In the genomic region with DNA sequence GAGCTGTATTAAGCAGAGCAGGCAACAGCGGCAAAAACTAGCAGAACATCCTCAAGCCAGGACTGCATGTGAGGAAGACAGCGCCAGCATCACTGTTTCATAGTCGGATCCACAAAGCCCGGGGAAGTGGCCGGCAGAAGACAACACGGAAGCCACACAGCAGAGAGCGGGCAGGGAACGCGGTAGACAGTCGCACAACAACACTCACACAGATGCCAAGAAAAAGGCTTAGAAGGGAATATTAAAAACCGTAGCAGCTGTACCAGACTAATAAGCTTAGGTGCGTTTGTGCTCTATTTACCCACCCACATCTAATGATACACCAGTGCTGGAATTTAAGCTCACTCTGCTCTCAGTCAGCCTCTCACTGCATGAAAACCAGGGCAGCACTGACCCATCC, we compare ENCODE assay signal across 10 cellular contexts. TPM values are rescaled to one million over a fixed set of nuclear protein-coding genes. Genes with fewer than 3 reads are reported as not detected.
DNase-seq lines count a peak whose midpoint lies in the region; ATAC-seq and TF ChIP-seq lines count a peak whose summit lies in the region.
"Had no signal": no experiment of that assay in that cellular context is flagged by ENCODE, and none has a peak within 500 bp of the region (broad histone marks: within the 10 kb centered on the region; RNA-seq: fewer than 3 reads in every experiment).

No MANE protein-coding gene starts in this region.

- CTCF ChIA-PET in mammary epithelial cell (lab: Charles Lee; ENCODE audit: low non-redundant PET), result no interaction called here

- ATAC-seq in HG02981 (IDR thresholded peaks at IDR 0.05; ENCODE audit: unreplicated experiment) (no peak), body of pancreas (no peak)

- no TSS peak for BruUV-seq in mammary epithelial cell (replicated peaks; lab: Mats Ljungman, UMichigan)

- no peak overlapping the region for H3K4me3 ChIP-seq in mammary epithelial cell (replicated peaks in 1 of 3; ENCODE audit: insufficient read depth in 1 of 3, low read depth in 2 of 3, low read length in 3 of 3)
- peak overlapping the region; percentile 26 to 46 for H3K4me3 ChIP-seq in vagina
- H3K4me3 ChIP-seq in body of pancreas, result no peak overlapping the region

- H3K27me3 ChIP-seq in mammary epithelial cell (ENCODE audit: insufficient read depth, low read length) (peaks cover 4% of the 10 kb centered on the region), vagina (no peaks in the 10 kb centered on the region), body of pancreas (no peaks in the 10 kb centered on the region)

- dilution Hi-C loops in mammary epithelial cell (cut with HindIII; ENCODE audit: low sequenced_read_pairs), result loop anchor here (5.0 kb wide), 1 partner anchor 85 kb away; no protein-coding TSS in a partner anchor

- peak overlapping the region; percentile 27 for H2AFZ ChIP-seq in mammary epithelial cell (ENCODE audit: low read depth, low read length)

- no peak overlapping the region for H3K9ac ChIP-seq in mammary epithelial cell (ENCODE audit: insufficient read depth, low read length)

- H3K79me2 ChIP-seq in mammary epithelial cell (ENCODE audit: insufficient read depth, low read length), result no peaks in the 10 kb centered on the region

- DNase-seq in stimulated activated CD4-positive, alpha-beta T cell treated with anti-CD3 and anti-CD28 coated beads, Interleukin-15, amount 100 ng/mL, for 24 hours, result peak; percentile 19
- DNase-seq in stimulated activated CD4-positive, alpha-beta T cell treated with anti-CD3 and anti-CD28 coated beads, Interleukin-12 subunit alpha, Interleukin-12 subunit beta, amount 100 ng/mL, for 4 hours, result no peak
- DNase-seq in mammary epithelial cell, result no peak
- peak; percentile 61 for DNase-seq in midbrain (lab: John Stamatoyannopoulos, UW)
- DNase-seq in vagina (ENCODE audit: extremely low spot score in 2 of 2), result no peak
- DNase-seq in HuH-7 (ENCODE audit: low spot score), result no peak
- DNase-seq in body of pancreas, result no peak

- intact Hi-C loops in mammary epithelial cell (cut with micrococcal nuclease), result no loop called here
- intact Hi-C loops in vagina (cut with DNase I), result no loop called here
- intact Hi-C loops in body of pancreas (cut with DNase I), result no loop called here

- H4K20me1 ChIP-seq in mammary epithelial cell (ENCODE audit: insufficient read depth, low read length), result no peaks in the 10 kb centered on the region

- no peak overlapping the region for H3K27ac ChIP-seq in mammary epithelial cell (ENCODE audit: insufficient read depth, low read depth, low read length)
- no peak overlapping the region for H3K27ac ChIP-seq in vagina
- no peak overlapping the region for H3K27ac ChIP-seq in body of pancreas

- 9% methylated on average over 12 of the region's 12 CpGs for WGBS in mammary epithelial cell (ENCODE audit: low coverage, missing lambda C conversion rate)
- WGBS in body of pancreas, 2 donors, result 3 to 40% methylated on average over 7 to 12 of the region's 12 CpGs

- H3K9me3 ChIP-seq in mammary epithelial cell (replicated peaks; ENCODE audit: insufficient read depth, low read length) (no peaks in the 10 kb centered on the region), vagina (no peaks in the 10 kb centered on the region), body of pancreas (no peaks in the 10 kb centered on the region)

- TF ChIP-seq POLR2A in vagina (IDR thresholded peaks at IDR 0.05), result no peak
- no peak for TF ChIP-seq POLR2A in body of pancreas (IDR thresholded peaks at IDR 0.05)

- H3K4me1 ChIP-seq in mammary epithelial cell (ENCODE audit: insufficient read depth, low read length) (peaks cover 9% of the 10 kb centered on the region), vagina (peaks cover 16% of the 10 kb centered on the region), body of pancreas (peaks cover 26% of the 10 kb centered on the region)

- TF ChIP-seq CTCF in mammary epithelial cell (conservative IDR thresholded peaks at IDR 0.05 in 1 of 2, IDR thresholded peaks at IDR 0.05 in 1 of 2; ENCODE audit: extremely low read depth in 1 of 2, insufficient read depth in 1 of 2, low read depth in 1 of 2, low read length in 2 of 2), result no peak
- TF ChIP-seq CTCF in vagina (IDR thresholded peaks at IDR 0.05), result no peak
- TF ChIP-seq CTCF in body of pancreas (IDR thresholded peaks at IDR 0.05), result no peak

- peak overlapping the region; percentile 61 for H3K4me2 ChIP-seq in mammary epithelial cell (ENCODE audit: insufficient read depth, low read depth, low read length)

- no peaks in the 10 kb centered on the region for H3K36me3 ChIP-seq in mammary epithelial cell (ENCODE audit: insufficient read depth, low read length)
- no peaks in the 10 kb centered on the region for H3K36me3 ChIP-seq in vagina
- H3K36me3 ChIP-seq in body of pancreas (replicated peaks in 1 of 2; ENCODE audit: insufficient read depth in 1 of 2, low read depth in 2 of 2), result no peaks in the 10 kb centered on the region

- in situ Hi-C loops in mammary epithelial cell (cut with MboI; ENCODE audit: low sequenced_read_pairs in 2 of 2), result no loop called here

RNA-seq across cellular contexts. Expression of a gene that starts 16.0 kb away (rescaled TPM):
- total RNA-seq in mammary epithelial cell (1 to 10 TPM in 1 of 2 donors, under 1 TPM in 1; 0.83 to 1.1 TPM), vagina (11.3 TPM), body of pancreas (10 to 100 TPM in 1 of 2 donors, 1 to 10 TPM in 1; 5.7 to 16.8 TPM)
- 0.95 TPM for polyA plus RNA-seq in mammary epithelial cell
- polyA minus RNA-seq in mammary epithelial cell, result not detected

RNA-seq across cellular contexts. Expression of a gene that starts 16.3 kb away (rescaled TPM):
- total RNA-seq in mammary epithelial cell (not detected), vagina (not detected), body of pancreas (not detected)
- polyA plus RNA-seq in mammary epithelial cell, result not detected
- not detected for polyA minus RNA-seq in mammary epithelial cell
- total RNA-seq: bronchial epithelial cell, Daoy had no signal

Comparison
In these comparisons a context has a peak if more than half of its experiments do, and no peak if none do; other contexts are left out.
1. DNase-seq: peak in stimulated activated CD4-positive, alpha-beta T cell treated with anti-CD3 and anti-CD28 coated beads, Interleukin-15, amount 100 ng/mL, for 24 hours (single experiment) and midbrain (single experiment); none in stimulated activated CD4-positive, alpha-beta T cell treated with anti-CD3 and anti-CD28 coated beads, Interleukin-12 subunit alpha, Interleukin-12 subunit beta, amount 100 ng/mL, for 4 hours (single experiment), mammary epithelial cell (single experiment), vagina (0 of 2), HuH-7 (single experiment) and body of pancreas (0 of 4).
2. H3K4me3 ChIP-seq: peak in vagina (2 of 2); none in mammary epithelial cell (0 of 3) and body of pancreas (0 of 2).